8 cellular contexts compared by ENCODE assay signal in genomic region chr2:73985318-73986084, GRCh38. TPM values are rescaled to one million over a fixed set of nuclear protein-coding genes. Genes with fewer than 3 reads are reported as not detected.
A peak's percentile ranks its signal among the peaks of the same experiment; 100 is the strongest.
DNase-seq lines count a peak whose midpoint lies in the region; ATAC-seq and TF ChIP-seq lines count a peak whose summit lies in the region.

No MANE protein-coding gene starts in this region.

- peaks cover 59 to 85% (median 70%) of the 10 kb centered on the region in 4 donors for H3K4me1 Mint-ChIP-seq in CD4-positive, alpha-beta memory T cell
- peaks cover 72% of the 10 kb centered on the region for H3K4me1 Mint-ChIP-seq in WTC11

- H3K4me2 ChIP-seq in IMR-90 (ENCODE audit: low read depth, low read length) = peak overlapping the region; percentile 86

- dilution Hi-C loops in IMR-90 (cut with HindIII; ENCODE audit: low sequenced_read_pairs, unreplicated experiment) = no loop called here

- CTCF ChIA-PET in CD4-positive, alpha-beta memory T cell (lab: Charles Lee; ENCODE audit: partially characterized antibody) = interaction anchor here (1.5 to 5.7 kb wide), 4 partner anchors 14 to 76 kb away, joined by 3 to 71 read pairs (median 24); no protein-coding TSS in a partner anchor
- CTCF ChIA-PET in IMR-90 (lab: Yijun Ruan, JAX) (no interaction called here), WTC11 (lab: Charles Lee) (interaction anchor here (1.5 kb wide), 1 partner anchor 77 kb away, joined by 4 read pairs; no protein-coding TSS in a partner anchor)

- H2AK5ac ChIP-seq in IMR-90 (ENCODE audit: low read depth, low read length) = peak overlapping the region; percentile 87

- H2AFZ ChIP-seq in IMR-90 (replicated peaks; ENCODE audit: low read length, poor library complexity) = peak overlapping the region; percentile 91

- peaks cover 39% of the 10 kb centered on the region for H4K20me1 ChIP-seq in IMR-90 (ENCODE audit: insufficient read depth, low read length)

- TF ChIP-seq CTCF in IMR-90 (conservative IDR thresholded peaks at IDR 0.05; ENCODE audit: low read depth, low read length) (no peak), WTC11 (IDR thresholded peaks at IDR 0.05) (no peak), coronary artery (IDR thresholded peaks at IDR 0.05) (no peak)

- peaks cover 76% of the 10 kb centered on the region for H3K4me1 ChIP-seq in CD4-positive, alpha-beta memory T cell (ENCODE audit: insufficient read depth, low read length)
- H3K4me1 ChIP-seq in IMR-90 (ENCODE audit: control insufficient read depth, insufficient read depth, low read length) (peaks cover 24% of the 10 kb centered on the region), mesodermal cell (ENCODE audit: control insufficient read depth, insufficient read depth, low read length, poor library complexity, severe bottlenecking) (peaks cover 51% of the 10 kb centered on the region)

- H3K27me3 Mint-ChIP-seq in CD4-positive, alpha-beta memory T cell = no peaks in the 10 kb centered on the region
- H3K27me3 Mint-ChIP-seq in WTC11 (ENCODE audit: low read depth) = peaks cover 33% of the 10 kb centered on the region

- peaks cover 0 to under 1% (median 0%) of the 10 kb centered on the region in 8 donors for H3K9me3 Mint-ChIP-seq in CD4-positive, alpha-beta memory T cell
- H3K9me3 Mint-ChIP-seq in WTC11 = no peaks in the 10 kb centered on the region

- peak overlapping the region; percentile 78 to 92; a peak in 3 of 4 replicates for H4K8ac ChIP-seq in IMR-90 (ENCODE audit: low read depth in 2 of 2, low read length in 2 of 2)

- no peaks in the 10 kb centered on the region for H3K9me3 ChIP-seq in CD4-positive, alpha-beta memory T cell (ENCODE audit: control insufficient read depth in 1 of 2, low read length in 2 of 2)
- H3K9me3 ChIP-seq in IMR-90 (ENCODE audit: control insufficient read depth, insufficient read depth, low read length) (no peaks in the 10 kb centered on the region), mesodermal cell (ENCODE audit: control insufficient read depth, low read length) (no peaks in the 10 kb centered on the region)

- H3K27ac Mint-ChIP-seq in CD4-positive, alpha-beta memory T cell = peak overlapping the region; percentile 34 to 96 (median 87)
- peak overlapping the region; percentile 82 for H3K27ac Mint-ChIP-seq in WTC11

- H3K79me1 ChIP-seq in IMR-90 (ENCODE audit: low read depth in 1 of 2, low read length in 2 of 2) = peaks cover 24 to 50% of the 10 kb centered on the region in 2 experiments

- H3K4ac ChIP-seq in IMR-90 (ENCODE audit: low read depth, low read length) = peak overlapping the region; percentile 66

- peak overlapping the region; percentile 5; the same call in 1 of the 2 replicates for H3K18ac ChIP-seq in IMR-90 (ENCODE audit: low read depth, low read length)

- H3K27me3 ChIP-seq in CD4-positive, alpha-beta memory T cell (ENCODE audit: insufficient read depth, low read length) = no peaks in the 10 kb centered on the region
- no peaks in the 10 kb centered on the region for H3K27me3 ChIP-seq in IMR-90 (ENCODE audit: control insufficient read depth, insufficient read depth, low read length)

- in situ Hi-C loops in IMR-90 (cut with MboI; ENCODE audit: low sequenced_read_pairs) = loop anchor here (10.0 kb wide), 1 partner anchor 161 kb away; the partner anchor contains the start of gene STAMBP

- peak overlapping the region; percentile 81 to 92 (median 84) for H3K4me3 Mint-ChIP-seq in CD4-positive, alpha-beta memory T cell
- H3K4me3 Mint-ChIP-seq in WTC11 = peak overlapping the region; percentile 76

- H2BK120ac ChIP-seq in IMR-90 (ENCODE audit: low read depth, low read length) = peak overlapping the region; percentile 76; the same call in 1 of the 2 replicates

- TF ChIP-seq POLR2A in IMR-90 (IDR thresholded peaks at IDR 0.05; ENCODE audit: low read depth, low read length) = no peak

- peaks cover 13% of the 10 kb centered on the region for H3K9me1 ChIP-seq in IMR-90 (ENCODE audit: insufficient read depth, low read length)

- H2BK20ac ChIP-seq in IMR-90 (ENCODE audit: low read depth, low read length) = no peak overlapping the region

- H4K91ac ChIP-seq in IMR-90 (ENCODE audit: insufficient read depth, low read depth, low read length) = peak overlapping the region; percentile 63

- peak in 4 of 5 donors; percentile 47 to 76 (median 52) for DNase-seq in CD4-positive, alpha-beta memory T cell
- DNase-seq in IMR-90 (no peak), WTC11 (ENCODE audit: low spot score) (no peak), coronary artery (ENCODE audit: low spot score) (no peak)
- DNase-seq in stimulated activated naive CD8-positive, alpha-beta T cell treated with anti-CD3 and anti-CD28 coated beads, Interleukin-15, Interleukin-2, amounts not matched to agents 100 U/mL and 50 U/mL, for 24 hours = peak; percentile 83

- no peaks in the 10 kb centered on the region for H3K36me3 ChIP-seq in CD4-positive, alpha-beta memory T cell (ENCODE audit: insufficient read depth, low read length)
- H3K36me3 ChIP-seq in IMR-90 (ENCODE audit: control insufficient read depth, insufficient read depth, low read length) = peaks cover 5% of the 10 kb centered on the region
- peaks cover 34% of the 10 kb centered on the region for H3K36me3 ChIP-seq in mesodermal cell (ENCODE audit: control insufficient read depth, insufficient read depth, low read length)

- no peak overlapping the region for H2BK5ac ChIP-seq in IMR-90 (ENCODE audit: low read depth, low read length, poor library complexity, severe bottlenecking)

- POLR2A ChIA-PET in CD4-positive, alpha-beta memory T cell (lab: Charles Lee; ENCODE audit: partially characterized antibody) = interaction anchor here (0.6 to 5.0 kb wide), 15 partner anchors 10 to 249 kb away, joined by 3 to 34 read pairs (median 5); partner anchors contain the start of genes DGUOK, STAMBP and TPRKB
- POLR2A ChIA-PET in IMR-90 (lab: Charles Lee; ENCODE audit: unreplicated experiment) = no interaction called here
- POLR2A ChIA-PET in WTC11 (lab: Charles Lee) = interaction anchor here (0.6 kb wide), 1 partner anchor 104 kb away, joined by 3 read pairs; no protein-coding TSS in a partner anchor

- peak overlapping the region; percentile 96 for H2AK9ac ChIP-seq in IMR-90 (replicated peaks; ENCODE audit: low read depth, low read length, poor library complexity)

- intact Hi-C loops in CD4-positive, alpha-beta memory T cell (cut with micrococcal nuclease) = loop anchor here (1.0 to 10.0 kb wide), 4 partner anchors 15 to 751 kb away; partner anchors contain the start of genes CCT7, DGUOK and PRADC1
- intact Hi-C loops in IMR-90 (cut with micrococcal nuclease) = no loop called here

- H3K4me3 ChIP-seq in CD4-positive, alpha-beta memory T cell (ENCODE audit: low read length in 2 of 2) = peak overlapping the region; percentile 52 to 73
- H3K4me3 ChIP-seq in IMR-90 (ENCODE audit: insufficient read depth, low read depth, low read length) (peak overlapping the region; percentile 47), coronary artery (peak overlapping the region; percentile 86), mesodermal cell (ENCODE audit: extremely low read depth, insufficient read depth, low read length, poor library complexity, severe bottlenecking) (peak overlapping the region; percentile 45)

- WGBS in IMR-90 (ENCODE audit: extremely low coverage in 2 of 2, insufficient read length in 1 of 2), 2 experiments = 0% methylated on average over 2 of the region's 64 CpGs; no CpG with 5 or more reads in 1 of the 2 experiments
- WGBS in mesodermal cell (ENCODE audit: insufficient coverage in 2 of 2), 2 experiments = 3 to 8% methylated on average over 24 to 26 of the region's 64 CpGs

- peak overlapping the region; percentile 36; the same call in 1 of the 2 replicates for H3K56ac ChIP-seq in IMR-90 (ENCODE audit: extremely low read depth, insufficient read depth, low read length)

- H2BK15ac ChIP-seq in IMR-90 (ENCODE audit: low read depth, low read length) = no peak overlapping the region

- peak overlapping the region; percentile 78 for H3K9ac ChIP-seq in IMR-90 (ENCODE audit: low read depth, low read length)

- H3K27ac ChIP-seq in CD4-positive, alpha-beta memory T cell (ENCODE audit: low read depth, low read length) = peak overlapping the region; percentile 75
- H3K27ac ChIP-seq in IMR-90 (ENCODE audit: insufficient read depth, low read length) = peak overlapping the region; percentile 18
- peak overlapping the region in 1 of 2 donors; percentile 77 for H3K27ac ChIP-seq in coronary artery
- H3K27ac ChIP-seq in mesodermal cell (ENCODE audit: low read depth, low read length, severe bottlenecking) = no peak overlapping the region

- peak overlapping the region; percentile 83 for H3K23ac ChIP-seq in IMR-90 (ENCODE audit: low read depth, low read length)

- no TSS peak for BruUV-seq in IMR-90 (replicated peaks; lab: Mats Ljungman, UMichigan)

- peak overlapping the region; percentile 88 for H3K14ac ChIP-seq in IMR-90 (replicated peaks; ENCODE audit: low read depth, low read length)

- peak; percentile 12 for ATAC-seq in GM19452 (IDR thresholded peaks at IDR 0.05; ENCODE audit: unreplicated experiment)
- peak; percentile 48 for ATAC-seq in IMR-90 (ENCODE audit: low read depth)
- ATAC-seq in WTC11 = no peak
- ATAC-seq in stimulated activated naive CD8-positive, alpha-beta T cell treated with anti-CD3 and anti-CD28 coated beads, Interleukin-15, Interleukin-2, amounts not matched to agents 100 U/mL and 50 U/mL, for 24 hours = peak; percentile 61
- no peak for ATAC-seq in GM21529 (IDR thresholded peaks at IDR 0.05; ENCODE audit: unreplicated experiment)

- H4K5ac ChIP-seq in IMR-90 (ENCODE audit: low read depth, low read length) = peak overlapping the region; percentile 13

- H3K36me3 Mint-ChIP-seq in CD4-positive, alpha-beta memory T cell = peaks cover 14 to 25% of the 10 kb centered on the region in 2 donors
- H3K36me3 Mint-ChIP-seq in WTC11 = peaks cover 17% of the 10 kb centered on the region

- TF ChIP-seq RAD21 in IMR-90 (IDR thresholded peaks at IDR 0.05; ENCODE audit: low read length) = no peak

TF ChIP-seq in WTC11, 78 proteins besides CTCF, POLR2A, EP300 and RAD21 (continues in another document):
- TF ChIP-seq MXD4 (CRISPR knock-in tag; IDR thresholded peaks at IDR 0.05; ENCODE audit: borderline replicate concordance) = no peak

RNA-seq across cellular contexts. Expression of gene TET3, which starts 0.8 kb away (rescaled TPM):
- 10 to 100 TPM; 18.2 to 19.4 TPM for total RNA-seq in CD4-positive, alpha-beta memory T cell
- under 1 TPM; 0.03 to 0.57 TPM for polyA plus RNA-seq in CD4-positive, alpha-beta memory T cell
- total RNA-seq in IMR-90 (2012; rRNA removed) = 1.6 and 1.7 TPM in 2 replicates
- polyA plus RNA-seq in IMR-90 (2012; rRNA removed) = 1.8 TPM in 2 replicates
- polyA plus RNA-seq in IMR-90 (2012; cell fraction: cytosol; rRNA removed) = 0.75 and 1.2 TPM in 2 replicates
- polyA plus RNA-seq in IMR-90 (2012; cell fraction: nucleus; rRNA removed; ENCODE audit: low replicate concordance) = 5.9 and 7.2 TPM in 2 replicates
- total RNA-seq in WTC11 (2021) = 16.4 to 19.3 TPM (median 18.2 TPM) in 3 replicates
- polyA plus RNA-seq in mesodermal cell (2013, experiment 1 of 2) = 7.4 TPM
- polyA plus RNA-seq in mesodermal cell (2013, experiment 2 of 2) = 6.6 TPM

RNA-seq across cellular contexts. Expression of gene DGUOK, which starts 58.8 kb away (rescaled TPM):
- total RNA-seq in CD4-positive, alpha-beta memory T cell = 10 to 100 TPM; 52.2 to 55.5 TPM
- 100 to 1,000 TPM; 185 to 199 TPM for polyA plus RNA-seq in CD4-positive, alpha-beta memory T cell
- total RNA-seq in IMR-90 (2012; rRNA removed) (57.2 and 66.3 TPM in 2 replicates), WTC11 (2021) (105 to 106 TPM (median 106 TPM) in 3 replicates)
- polyA plus RNA-seq in IMR-90 (2012; rRNA removed) = 111 and 116 TPM in 2 replicates
- polyA plus RNA-seq in IMR-90 (2012; cell fraction: cytosol; rRNA removed) = 95.7 and 122 TPM in 2 replicates
- polyA plus RNA-seq in IMR-90 (2012; cell fraction: nucleus; rRNA removed; ENCODE audit: low replicate concordance) = 37.3 and 50.6 TPM in 2 replicates
- 138 TPM for polyA plus RNA-seq in mesodermal cell (2013, experiment 1 of 2)
- 116 TPM for polyA plus RNA-seq in mesodermal cell (2013, experiment 2 of 2)

Comparison
In these comparisons a context has a peak if more than half of its experiments do, and no peak if none do; other contexts are left out.
1. DNase-seq: peak in CD4-positive, alpha-beta memory T cell (4 of 5) and stimulated activated naive CD8-positive, alpha-beta T cell treated with anti-CD3 and anti-CD28 coated beads, Interleukin-15, Interleukin-2, amounts not matched to agents 100 U/mL and 50 U/mL, for 24 hours (single experiment); none in IMR-90 (single experiment), WTC11 (single experiment) and coronary artery (single experiment).
2. ATAC-seq: peak in GM19452 (single experiment), IMR-90 (single experiment) and stimulated activated naive CD8-positive, alpha-beta T cell treated with anti-CD3 and anti-CD28 coated beads, Interleukin-15, Interleukin-2, amounts not matched to agents 100 U/mL and 50 U/mL, for 24 hours (single experiment); none in WTC11 (single experiment) and GM21529 (single experiment).
3. Peak in every context shown above with its lines, with median percentiles within 50 percentile points of each other: H3K4me3 ChIP-seq.